Comparison of ENCODE assay signal across 2 cellular contexts in the genomic region with DNA sequence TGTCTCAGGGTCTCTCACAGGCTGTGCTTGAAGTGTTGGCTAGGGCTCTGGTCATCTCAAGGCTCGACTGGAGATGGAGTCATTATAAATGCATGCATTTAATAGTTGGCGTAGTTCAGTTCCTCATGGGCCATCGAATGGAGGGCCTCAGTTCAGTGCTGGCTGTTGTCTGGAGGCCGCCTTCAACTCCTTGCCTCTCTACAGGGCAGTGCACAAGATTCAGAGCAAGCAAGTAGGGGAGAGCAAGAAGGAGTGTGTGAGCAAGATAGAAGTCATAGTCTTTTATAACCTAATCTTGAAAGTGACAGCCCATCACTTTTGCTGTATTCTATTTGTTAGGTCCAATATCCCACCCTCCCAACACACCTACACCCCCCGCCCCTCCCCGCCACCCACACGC.
TF ChIP-seq lines count a peak whose summit lies in the region.

No MANE protein-coding gene starts in this region.

TF ChIP-seq in GM23338, 12 proteins besides CTCF, POLR2A, EP300 and RAD21:
- TF ChIP-seq NANOG (IDR thresholded peaks at IDR 0.05; ENCODE audit: borderline replicate concordance) (no peak), ZNF114 (CRISPR knock-in tag; IDR thresholded peaks at IDR 0.05) (no peak), REST (IDR thresholded peaks at IDR 0.05; ENCODE audit: unreplicated experiment) (no peak), CREB1 (CRISPR knock-in tag; IDR thresholded peaks at IDR 0.05; ENCODE audit: low read depth) (no peak), JUNB (IDR thresholded peaks at IDR 0.05; ENCODE audit: unreplicated experiment) (no peak)
- TF ChIP-seq, protein P1, sequence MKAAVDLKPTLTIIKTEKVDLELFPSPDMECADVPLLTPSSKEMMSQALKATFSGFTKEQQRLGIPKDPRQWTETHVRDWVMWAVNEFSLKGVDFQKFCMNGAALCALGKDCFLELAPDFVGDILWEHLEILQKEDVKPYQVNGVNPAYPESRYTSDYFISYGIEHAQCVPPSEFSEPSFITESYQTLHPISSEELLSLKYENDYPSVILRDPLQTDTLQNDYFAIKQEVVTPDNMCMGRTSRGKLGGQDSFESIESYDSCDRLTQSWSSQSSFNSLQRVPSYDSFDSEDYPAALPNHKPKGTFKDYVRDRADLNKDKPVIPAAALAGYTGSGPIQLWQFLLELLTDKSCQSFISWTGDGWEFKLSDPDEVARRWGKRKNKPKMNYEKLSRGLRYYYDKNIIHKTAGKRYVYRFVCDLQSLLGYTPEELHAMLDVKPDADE (IDR thresholded peaks at IDR 0.05) = no peak

TF ChIP-seq in WTC11, 78 proteins besides CTCF, POLR2A, EP300 and RAD21:
- TF ChIP-seq, protein P2, sequence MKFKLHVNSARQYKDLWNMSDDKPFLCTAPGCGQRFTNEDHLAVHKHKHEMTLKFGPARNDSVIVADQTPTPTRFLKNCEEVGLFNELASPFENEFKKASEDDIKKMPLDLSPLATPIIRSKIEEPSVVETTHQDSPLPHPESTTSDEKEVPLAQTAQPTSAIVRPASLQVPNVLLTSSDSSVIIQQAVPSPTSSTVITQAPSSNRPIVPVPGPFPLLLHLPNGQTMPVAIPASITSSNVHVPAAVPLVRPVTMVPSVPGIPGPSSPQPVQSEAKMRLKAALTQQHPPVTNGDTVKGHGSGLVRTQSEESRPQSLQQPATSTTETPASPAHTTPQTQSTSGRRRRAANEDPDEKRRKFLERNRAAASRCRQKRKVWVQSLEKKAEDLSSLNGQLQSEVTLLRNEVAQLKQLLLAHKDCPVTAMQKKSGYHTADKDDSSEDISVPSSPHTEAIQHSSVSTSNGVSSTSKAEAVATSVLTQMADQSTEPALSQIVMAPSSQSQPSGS (CRISPR knock-in tag; IDR thresholded peaks at IDR 0.05; ENCODE audit: borderline replicate concordance, low read depth) = no peak
- no peak for TF ChIP-seq EMX1 (CRISPR knock-in tag; IDR thresholded peaks at IDR 0.05)
